ENCODE assay signal across 8 cellular contexts in the genomic region with DNA sequence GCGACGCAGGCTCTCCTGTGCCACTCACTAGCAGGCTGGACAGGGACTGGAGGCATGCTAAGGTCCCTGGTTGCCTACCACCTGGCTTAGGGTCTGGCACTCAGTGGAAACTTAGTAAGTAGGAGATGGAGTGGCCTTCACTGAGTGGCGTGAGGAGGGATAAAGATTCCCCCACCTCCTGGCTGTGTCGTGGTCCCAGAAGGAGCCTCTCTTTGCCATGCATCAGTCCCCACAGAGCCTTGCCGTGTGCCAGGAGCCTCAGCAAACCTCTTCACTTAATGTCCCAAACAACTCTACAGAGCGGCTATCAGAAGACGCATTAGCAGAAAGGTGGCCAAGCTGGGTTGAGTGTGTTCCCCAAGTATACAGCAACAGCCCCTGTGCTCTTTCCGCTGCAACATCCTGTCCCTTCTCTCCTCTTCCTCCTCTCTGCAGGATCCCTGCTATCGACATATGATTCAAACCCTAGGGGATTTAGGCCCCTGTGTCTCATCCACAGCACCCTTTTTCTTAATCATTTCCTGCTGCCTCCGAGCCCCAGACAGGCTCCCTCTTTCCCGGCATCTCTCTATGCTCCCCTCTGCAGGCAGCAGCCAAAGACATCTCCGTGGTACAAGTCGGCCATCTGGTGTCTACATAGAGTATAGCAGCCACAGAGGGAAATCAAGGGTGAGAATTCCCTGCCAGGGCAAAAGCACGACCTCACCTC.
A peak's percentile ranks its signal among the peaks of the same experiment; 100 is the strongest.
DNase-seq lines count a peak whose midpoint lies in the region; ATAC-seq and TF ChIP-seq lines count a peak whose summit lies in the region.

No MANE protein-coding gene starts in this region.

- POLR2A ChIA-PET in activated CD4-positive, alpha-beta memory T cell treated with anti-CD3 and anti-CD28 coated beads for 36 hours (lab: Charles Lee) = no interaction called here

- H3K36me3 Mint-ChIP-seq in activated CD4-positive, alpha-beta memory T cell treated with anti-CD3 and anti-CD28 coated beads for 36 hours = no peaks in the 10 kb centered on the region

- intact Hi-C loops in activated CD4-positive, alpha-beta memory T cell treated with anti-CD3 and anti-CD28 coated beads for 36 hours (cut with micrococcal nuclease) = loop anchor here (1.0 kb wide), 2 partner anchors 114 to 301 kb away; no protein-coding TSS in a partner anchor

- no peak for ATAC-seq in HG03378 (IDR thresholded peaks at IDR 0.05; ENCODE audit: unreplicated experiment)

- DNase-seq in ACHN (peak; percentile 67), NCI-H2107 (lab: John Stamatoyannopoulos, UW) (peak; percentile 20), fibroblast of the conjunctiva (ENCODE audit: low read depth) (peak; percentile 43), occipital lobe (lab: John Stamatoyannopoulos, UW) (peak; percentile 66), NCI-H510A (lab: John Stamatoyannopoulos, UW) (no peak)
- peak; percentile 60 for DNase-seq in activated CD4-positive, alpha-beta memory T cell treated with anti-CD3 and anti-CD28 coated beads for 36 hours

- H3K9me3 Mint-ChIP-seq in activated CD4-positive, alpha-beta memory T cell treated with anti-CD3 and anti-CD28 coated beads for 36 hours = peaks cover 5% of the 10 kb centered on the region

- H3K27me3 Mint-ChIP-seq in activated CD4-positive, alpha-beta memory T cell treated with anti-CD3 and anti-CD28 coated beads for 36 hours = peaks cover 2% of the 10 kb centered on the region

- CTCF ChIA-PET in activated CD4-positive, alpha-beta memory T cell treated with anti-CD3 and anti-CD28 coated beads for 36 hours (lab: Charles Lee) = interaction anchor here (0.9 to 4.9 kb wide), 21 partner anchors 12 to 592 kb away, joined by 3 to 47 read pairs (median 4); no protein-coding TSS in a partner anchor

- H3K4me3 Mint-ChIP-seq in activated CD4-positive, alpha-beta memory T cell treated with anti-CD3 and anti-CD28 coated beads for 36 hours = no peak overlapping the region

- peak; percentile 58 for TF ChIP-seq CTCF in GM12874 (IDR thresholded peaks at IDR 0.05; ENCODE audit: insufficient read depth, low read depth, low read length)

- no peak overlapping the region for H3K27ac Mint-ChIP-seq in activated CD4-positive, alpha-beta memory T cell treated with anti-CD3 and anti-CD28 coated beads for 36 hours

- no peaks in the 10 kb centered on the region for H3K4me1 Mint-ChIP-seq in activated CD4-positive, alpha-beta memory T cell treated with anti-CD3 and anti-CD28 coated beads for 36 hours (ENCODE audit: low read depth)

- in situ Hi-C loops in ACHN (cut with HindIII; ENCODE audit: low pct_ligation_motif_present, low pct_unique_long_range_greater_than_20kb, low sequenced_read_pairs) = no loop called here
